Comparison of ENCODE assay signal across 21 cellular contexts in genomic region chr9:36188212-36188611, GRCh38. TPM values are rescaled to one million over a fixed set of nuclear protein-coding genes. Genes with fewer than 3 reads are reported as not detected.
"Had no signal": no experiment of that assay in that cellular context is flagged by ENCODE, and none has a peak within 500 bp of the region (broad histone marks: within the 10 kb centered on the region; RNA-seq: fewer than 3 reads in every experiment).

No MANE protein-coding gene starts in this region.

- H3K27ac Mint-ChIP-seq: neural progenitor cell; stimulated activated naive B cell treated with anti-CD40 and anti-IgM and Interleukin-4, amounts not matched to agents 10 μg/mL and 1 μg/mL and 100 μg/mL, for 72 hours had no signal

- H3K4me3 Mint-ChIP-seq: neural progenitor cell; stimulated activated naive B cell treated with anti-CD40 and anti-IgM and Interleukin-4, amounts not matched to agents 10 μg/mL and 1 μg/mL and 100 μg/mL, for 72 hours had no signal

- ATAC-seq: esophagus mucosa; left colon; left ventricle myocardium superior; mucosa of descending colon; naive thymus-derived CD8-positive, alpha-beta T cell; right cardiac atrium; stimulated activated naive B cell treated with anti-CD40 and anti-IgM and Interleukin-4, amounts not matched to agents 10 μg/mL and 1 μg/mL and 100 μg/mL, for 72 hours had no signal

- DNase-seq: central memory CD4-positive, alpha-beta T cell; effector CD4-positive, alpha-beta T cell; left colon; left ventricle myocardium superior; mucosa of descending colon; naive thymus-derived CD8-positive, alpha-beta T cell; nucleus accumbens; ovary; right cardiac atrium; spleen; stimulated activated CD4-positive, alpha-beta T cell treated with anti-CD3 and anti-CD28 coated beads, Interleukin-15, amount 100 ng/mL, for 24 hours; stimulated activated CD4-positive, alpha-beta T cell treated with anti-CD3 and anti-CD28 coated beads, Interleukin-1b, Interleukin-23, amount 100 ng/mL, for 48 hours; stimulated activated CD4-positive, alpha-beta T cell treated with anti-CD3 and anti-CD28 coated beads, Interleukin-4, amount 100 ng/mL, for 24 hours; stimulated activated naive B cell treated with anti-CD40 and anti-IgM and Interleukin-4, amounts not matched to agents 10 μg/mL and 1 μg/mL and 100 μg/mL, for 72 hours; stomach; substantia nigra; transverse colon had no signal

- H3K36me3 Mint-ChIP-seq: naive thymus-derived CD8-positive, alpha-beta T cell; neural progenitor cell had no signal

- H3K27me3 Mint-ChIP-seq: stimulated activated naive B cell treated with anti-CD40 and anti-IgM and Interleukin-4, amounts not matched to agents 10 μg/mL and 1 μg/mL and 100 μg/mL, for 72 hours had no signal

- H3K9me3 Mint-ChIP-seq: naive thymus-derived CD8-positive, alpha-beta T cell; neural progenitor cell; stimulated activated naive B cell treated with anti-CD40 and anti-IgM and Interleukin-4, amounts not matched to agents 10 μg/mL and 1 μg/mL and 100 μg/mL, for 72 hours had no signal

RNA-seq across cellular contexts. Expression of gene CCIN, which starts 19.0 kb away (rescaled TPM):
- total RNA-seq: esophagus mucosa, frontal cortex, kidney epithelial cell, transverse colon had no signal
